In genomic region chr3:189273736-189274135, GRCh38 we compare ENCODE assay signal across 18 cellular contexts.
"Had no signal": no experiment of that assay in that cellular context is flagged by ENCODE, and none has a peak within 500 bp of the region (broad histone marks: within the 10 kb centered on the region; RNA-seq: fewer than 3 reads in every experiment).

No MANE protein-coding gene starts in this region.

- H3K36me3 ChIP-seq: colonic mucosa, prostate gland, right lobe of liver, suprapubic skin had no signal

- H3K9me3 Mint-ChIP-seq: activated B cell treated with CpG ODN at 0.5 μM for 24 hours, type B pancreatic cell had no signal

- H3K27ac ChIP-seq: colonic mucosa, prostate gland, right lobe of liver, suprapubic skin had no signal

- H3K27me3 Mint-ChIP-seq: activated naive CD8-positive, alpha-beta T cell treated with anti-CD3 and anti-CD28 coated beads, Interleukin-2, amount 50 U/mL, for 24 hours had no signal

- H3K4me2 ChIP-seq: SK-N-SH had no signal

- H3K9ac ChIP-seq: SK-N-SH had no signal

- H3K4me3 ChIP-seq: colonic mucosa, prostate gland, right lobe of liver, suprapubic skin had no signal

- H3K27ac Mint-ChIP-seq: activated B cell treated with CpG ODN at 0.5 μM for 24 hours; activated naive CD8-positive, alpha-beta T cell treated with anti-CD3 and anti-CD28 coated beads, Interleukin-2, amount 50 U/mL, for 24 hours; natural killer cell; type B pancreatic cell had no signal

- DNase-seq: activated B cell treated with CpG ODN at 0.5 μM for 24 hours; activated CD4-positive, alpha-beta T cell treated with anti-CD3 and anti-CD28 coated beads, Interleukin-2, amount 50 U/mL, for 48 hours; activated naive CD8-positive, alpha-beta T cell treated with anti-CD3 and anti-CD28 coated beads, Interleukin-2, amount 50 U/mL, for 24 hours; activated T-cell treated with anti-CD3 and anti-CD28 coated beads, Interleukin-2, amount 50 U/mL, for 48 hours; caudate nucleus; colonic mucosa; effector CD4-positive, alpha-beta T cell; left colon; natural killer cell; right lobe of liver; SK-N-SH; stimulated activated CD4-positive, alpha-beta T cell treated with anti-CD3 and anti-CD28 coated beads, Interleukin-2, amount 100 ng/mL, for 48 hours; stimulated activated CD8-positive, alpha-beta memory T cell treated with anti-CD3 and anti-CD28 coated beads, Interleukin-4, amount 100 ng/mL, for 48 hours; stimulated activated naive CD8-positive, alpha-beta T cell treated with anti-CD3 and anti-CD28 coated beads, Interleukin-15, Interleukin-2, amounts not matched to agents 100 U/mL and 50 U/mL, for 24 hours; T-helper 1 cell had no signal

- H3K4me3 Mint-ChIP-seq: activated B cell treated with CpG ODN at 0.5 μM for 24 hours; activated naive CD8-positive, alpha-beta T cell treated with anti-CD3 and anti-CD28 coated beads, Interleukin-2, amount 50 U/mL, for 24 hours; natural killer cell; type B pancreatic cell had no signal

- H3K4me1 ChIP-seq: colonic mucosa, prostate gland, right lobe of liver had no signal

- H3K9me3 ChIP-seq: colonic mucosa, prostate gland, right lobe of liver, SK-N-SH, suprapubic skin had no signal

- H3K27me3 ChIP-seq: colonic mucosa, right lobe of liver, suprapubic skin had no signal

- H3K4me1 Mint-ChIP-seq: natural killer cell had no signal

- ATAC-seq: activated naive CD8-positive, alpha-beta T cell treated with anti-CD3 and anti-CD28 coated beads, Interleukin-2, amount 50 U/mL, for 24 hours; left colon; natural killer cell; stimulated activated naive CD8-positive, alpha-beta T cell treated with anti-CD3 and anti-CD28 coated beads, Interleukin-15, Interleukin-2, amounts not matched to agents 100 U/mL and 50 U/mL, for 24 hours had no signal

- H3K36me3 Mint-ChIP-seq: natural killer cell had no signal
